In the genomic region with DNA sequence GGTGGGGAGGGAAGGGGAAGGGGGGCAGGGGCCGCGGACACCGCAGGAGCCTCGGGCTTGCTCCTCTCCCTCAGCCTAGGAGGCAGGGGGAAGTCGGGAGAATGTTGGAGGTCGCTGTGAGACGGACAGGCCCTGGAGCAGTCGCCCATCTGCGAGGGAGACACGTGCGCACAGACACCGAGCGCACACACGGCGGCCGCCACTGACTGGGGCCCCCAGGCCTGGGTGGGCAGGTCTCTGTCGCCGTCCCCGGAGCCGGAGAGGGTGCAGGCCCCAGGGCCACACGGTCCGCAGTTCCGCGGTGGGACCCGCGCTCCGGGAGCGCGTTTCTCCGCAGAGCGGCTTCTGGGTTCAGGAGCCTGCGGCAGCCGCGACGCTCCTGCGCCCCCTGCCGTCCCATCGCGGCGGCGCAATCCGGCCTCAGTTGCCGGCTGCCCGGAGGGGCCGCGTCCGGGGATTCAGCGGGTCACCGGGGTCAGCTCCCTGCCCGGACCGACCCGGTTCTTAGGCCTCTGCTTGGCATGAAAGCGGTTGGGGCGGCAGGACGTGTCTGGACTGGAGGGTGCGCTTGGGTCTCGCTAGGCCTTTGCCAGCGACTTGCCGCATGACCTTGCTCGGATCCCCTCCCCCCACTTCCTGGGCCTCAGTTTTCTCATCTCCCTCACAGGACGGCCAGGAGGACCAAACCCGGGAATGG, we compare ENCODE assay signal across 8 cellular contexts. TPM values are rescaled to one million over a fixed set of nuclear protein-coding genes. Genes with fewer than 3 reads are reported as not detected.
DNase-seq lines count a peak whose midpoint lies in the region; ATAC-seq and FAIRE-seq lines count a peak whose summit lies in the region.

No MANE protein-coding gene starts in this region.

- peak overlapping the region; percentile 11 for H3K4me3 Mint-ChIP-seq in activated CD4-positive, alpha-beta memory T cell treated with anti-CD3 and anti-CD28 coated beads for 36 hours

- H3K4me1 Mint-ChIP-seq in activated CD4-positive, alpha-beta memory T cell treated with anti-CD3 and anti-CD28 coated beads for 36 hours (ENCODE audit: low read depth), result peaks cover 2% of the 10 kb centered on the region

- H3K27ac Mint-ChIP-seq in activated CD4-positive, alpha-beta memory T cell treated with anti-CD3 and anti-CD28 coated beads for 36 hours, result no peak overlapping the region

- H3K9me3 Mint-ChIP-seq in activated CD4-positive, alpha-beta memory T cell treated with anti-CD3 and anti-CD28 coated beads for 36 hours, result no peaks in the 10 kb centered on the region

- intact Hi-C loops in activated CD4-positive, alpha-beta memory T cell treated with anti-CD3 and anti-CD28 coated beads for 36 hours (cut with micrococcal nuclease), result loop anchor here (1.0 to 2.0 kb wide), 3 partner anchors 54 to 160 kb away; no protein-coding TSS in a partner anchor

- peaks cover 1% of the 10 kb centered on the region for H3K27me3 Mint-ChIP-seq in activated CD4-positive, alpha-beta memory T cell treated with anti-CD3 and anti-CD28 coated beads for 36 hours

- FAIRE-seq in GM19239 (lab: Jason Lieb, UNC), result peak; percentile 23

- CTCF ChIA-PET in activated CD4-positive, alpha-beta memory T cell treated with anti-CD3 and anti-CD28 coated beads for 36 hours (lab: Charles Lee), result interaction anchor here (0.6 to 8.8 kb wide), 16 partner anchors 15 to 680 kb away, joined by 3 to 98 read pairs (median 4); partner anchors contain the start of gene CLPB

- POLR2A ChIA-PET in activated CD4-positive, alpha-beta memory T cell treated with anti-CD3 and anti-CD28 coated beads for 36 hours (lab: Charles Lee), result interaction anchor here (0.6 kb wide), 1 partner anchor 41 kb away, joined by 3 read pairs; no protein-coding TSS in a partner anchor

- no peak for ATAC-seq in GM19023 (IDR thresholded peaks at IDR 0.05; ENCODE audit: unreplicated experiment)

- no peaks in the 10 kb centered on the region for H3K36me3 Mint-ChIP-seq in activated CD4-positive, alpha-beta memory T cell treated with anti-CD3 and anti-CD28 coated beads for 36 hours

- DNase-seq in 8988T (peak; percentile 98), GM19239 (ENCODE audit: insufficient read length, low spot score) (peak; percentile 98), NCI-H345 treated with DMSO at 0.1 percent for 48 hours (lab: John Stamatoyannopoulos, UW; ENCODE audit: unreplicated experiment) (peak; percentile 54), lung microvascular endothelial cell (ENCODE audit: low read depth in 2 of 2) (peak; percentile 60 to 74)
- peak; percentile 71 for DNase-seq in activated CD4-positive, alpha-beta memory T cell treated with anti-CD3 and anti-CD28 coated beads for 36 hours
- peak; percentile 43 for DNase-seq in effector CD4-positive, alpha-beta T cell
- peak; percentile 51 for DNase-seq in stimulated activated CD8-positive, alpha-beta memory T cell treated with anti-CD3 and anti-CD28 coated beads, Interleukin-12 subunit alpha, Interleukin-12 subunit beta, amount 100 ng/mL, for 4 hours (ENCODE audit: low read depth)

RNA-seq across cellular contexts. Expression of gene PDE2A, which starts 31.3 kb away (rescaled TPM):
- under 1 TPM; 0.29 to 0.97 TPM for total RNA-seq in activated CD4-positive, alpha-beta memory T cell treated with anti-CD3 and anti-CD28 coated beads for 36 hours
- total RNA-seq in lung microvascular endothelial cell, result 158 and 415 TPM in 2 replicates

Comparison
In these comparisons a context has a peak if more than half of its experiments do, and no peak if none do; other contexts are left out.
1. DNase-seq: peak in every context shown above with its lines; median percentile 98 in 8988T; 98 in GM19239; 71 in activated CD4-positive, alpha-beta memory T cell treated with anti-CD3 and anti-CD28 coated beads for 36 hours; 67 in lung microvascular endothelial cell; 54 in NCI-H345 treated with DMSO at 0.1 percent for 48 hours; 51 in stimulated activated CD8-positive, alpha-beta memory T cell treated with anti-CD3 and anti-CD28 coated beads, Interleukin-12 subunit alpha, Interleukin-12 subunit beta, amount 100 ng/mL, for 4 hours; 43 in effector CD4-positive, alpha-beta T cell.
2. RNA of gene PDE2A, which starts 31.3 kb away (total RNA-seq): 158 to 415 TPM in lung microvascular endothelial cell; 0.29 to 0.97 TPM in activated CD4-positive, alpha-beta memory T cell treated with anti-CD3 and anti-CD28 coated beads for 36 hours; every median in the first group is over 10 times any median in the second.